9 cellular contexts compared by ENCODE assay signal in genomic region chr9:133979124-133979920, GRCh38. TPM values are rescaled to one million over a fixed set of nuclear protein-coding genes. Genes with fewer than 3 reads are reported as not detected.
DNase-seq lines count a peak whose midpoint lies in the region; ATAC-seq, FAIRE-seq and TF ChIP-seq lines count a peak whose summit lies in the region.
"Had no signal": no experiment of that assay in that cellular context is flagged by ENCODE, and none has a peak within 500 bp of the region (broad histone marks: within the 10 kb centered on the region; RNA-seq: fewer than 3 reads in every experiment).

No MANE protein-coding gene starts in this region.

- POLR2A ChIA-PET in PC-9 (lab: Charles Lee; ENCODE audit: unreplicated experiment) = no interaction called here

- H3K27ac ChIP-seq in BLaER1 treated with 17β-estradiol and CSF1 and Interleukin-3, amounts not matched to agents 10 nM and 100 nM = peak overlapping the region in 1 of 11 experiments; percentile 28; a peak in 2 of 22 replicates
- H3K27ac ChIP-seq in ectodermal cell (ENCODE audit: insufficient read depth, low read depth, low read length, poor library complexity, severe bottlenecking) (peak overlapping the region; percentile 26), PC-9 (no peak overlapping the region), uterus (no peak overlapping the region)

- H3K27me3 ChIP-seq in BLaER1 treated with 17β-estradiol and CSF1 and Interleukin-3, amounts not matched to agents 10 nM and 100 nM = no peaks in the 10 kb centered on the region
- H3K27me3 ChIP-seq in ectodermal cell (ENCODE audit: control insufficient read depth, insufficient read depth, low read length, poor library complexity, severe bottlenecking) = no peaks in the 10 kb centered on the region
- no peaks in the 10 kb centered on the region for H3K27me3 ChIP-seq in PC-9 (ENCODE audit: insufficient read depth, low read depth)
- no peaks in the 10 kb centered on the region for H3K27me3 ChIP-seq in uterus

- H3K4me3 ChIP-seq in BLaER1 treated with 17β-estradiol and CSF1 and Interleukin-3, amounts not matched to agents 10 nM and 100 nM = no peak overlapping the region
- H3K4me3 ChIP-seq in ectodermal cell (ENCODE audit: insufficient read depth, low read depth, low read length) (no peak overlapping the region), PC-9 (no peak overlapping the region), uterus (no peak overlapping the region)

- H3K9me2 ChIP-seq in PC-9 (ENCODE audit: insufficient read depth) = no peaks in the 10 kb centered on the region

- TF ChIP-seq POLR2A in H54 (IDR thresholded peaks at IDR 0.05; ENCODE audit: low read depth, low read length) (no peak), uterus (IDR thresholded peaks at IDR 0.05) (no peak)

- H4K20me1 ChIP-seq in BLaER1 treated with 17β-estradiol and CSF1 and Interleukin-3, amounts not matched to agents 10 nM and 100 nM = peaks cover 75 to 99% (median 94%) of the 10 kb centered on the region in 11 experiments; a peak in 21 of 22 replicates
- H4K20me1 ChIP-seq in PC-9 (ENCODE audit: insufficient read depth) = peaks cover 79% of the 10 kb centered on the region

- no TSS peak for BruUV-seq in PC-9 (replicated peaks; lab: Mats Ljungman, UMichigan)

- H3K9me3 ChIP-seq in BLaER1 treated with 17β-estradiol and CSF1 and Interleukin-3, amounts not matched to agents 10 nM and 100 nM (replicated peaks in 1 of 11) = no peaks in the 10 kb centered on the region
- H3K9me3 ChIP-seq in ectodermal cell (ENCODE audit: control insufficient read depth, low read length) (no peaks in the 10 kb centered on the region), PC-9 (ENCODE audit: insufficient read depth, low read depth) (no peaks in the 10 kb centered on the region), uterus (no peaks in the 10 kb centered on the region)

- H3K4me1 ChIP-seq in BLaER1 treated with 17β-estradiol and CSF1 and Interleukin-3, amounts not matched to agents 10 nM and 100 nM = peaks cover 31 to 88% (median 77%) of the 10 kb centered on the region in 10 experiments
- H3K4me1 ChIP-seq in ectodermal cell (ENCODE audit: control insufficient read depth, insufficient read depth, low read length) (peaks cover 33% of the 10 kb centered on the region), PC-9 (replicated peaks; ENCODE audit: insufficient read depth) (no peaks in the 10 kb centered on the region), uterus (peaks cover 0 to 4% of the 10 kb centered on the region in 2 donors)

- no peaks in the 10 kb centered on the region; a peak in 1 of 22 replicates for H3K36me3 ChIP-seq in BLaER1 treated with 17β-estradiol and CSF1 and Interleukin-3, amounts not matched to agents 10 nM and 100 nM
- H3K36me3 ChIP-seq in ectodermal cell (ENCODE audit: control insufficient read depth, insufficient read depth, low read length) (no peaks in the 10 kb centered on the region), PC-9 (ENCODE audit: low read depth) (no peaks in the 10 kb centered on the region), uterus (no peaks in the 10 kb centered on the region)

- DNase-seq in myocyte (ENCODE audit: low read depth) (peak; percentile 61), NCI-H510A (lab: John Stamatoyannopoulos, UW) (no peak), H54 (ENCODE audit: insufficient read length, low spot score) (no peak), PC-9 (no peak), uterus (no peak)

- H2AFZ ChIP-seq in PC-9 = no peak overlapping the region

- no peaks in the 10 kb centered on the region for H3F3A ChIP-seq in PC-9 (ENCODE audit: insufficient read depth, low read depth)

- peaks cover 48% of the 10 kb centered on the region for H3K79me2 ChIP-seq in PC-9 (ENCODE audit: low read depth)

- intact Hi-C loops in PC-9 (cut with micrococcal nuclease; ENCODE audit: unreplicated experiment) = no loop called here
- intact Hi-C loops in uterus (cut with DNase I; ENCODE audit: low total_unique reads) = no loop called here

- peak overlapping the region; percentile 28 to 94 (median 82) for H3K4me2 ChIP-seq in BLaER1 treated with 17β-estradiol and CSF1 and Interleukin-3, amounts not matched to agents 10 nM and 100 nM
- no peak overlapping the region for H3K4me2 ChIP-seq in PC-9

- no peak for FAIRE-seq in H54 (lab: Jason Lieb, UNC)
- FAIRE-seq: colon had no signal

- WGBS in ectodermal cell, 2 experiments = 77 to 78% methylated on average over 44 of the region's 44 CpGs

- CTCF ChIA-PET in PC-9 (lab: Charles Lee) = no interaction called here

- no peak for TF ChIP-seq CTCF in PC-9 (conservative IDR thresholded peaks at IDR 0.05)
- TF ChIP-seq CTCF in uterus (IDR thresholded peaks at IDR 0.05) = no peak

- peak; percentile 44 for ATAC-seq in HG02938 (IDR thresholded peaks at IDR 0.05; ENCODE audit: unreplicated experiment)

- H3K9ac ChIP-seq in BLaER1 treated with 17β-estradiol and CSF1 and Interleukin-3, amounts not matched to agents 10 nM and 100 nM = peak overlapping the region in 6 of 11 experiments; percentile 0 to 38 (median 32); a peak in 5 of 22 replicates

RNA-seq across cellular contexts. Expression of gene VAV2, which starts 12.8 kb away (rescaled TPM):
- 31.2 TPM for polyA plus RNA-seq in ectodermal cell (2013, experiment 1 of 4)
- polyA plus RNA-seq in ectodermal cell (2013, experiment 2 of 4) = 33.5 TPM
- 22.5 TPM for polyA plus RNA-seq in ectodermal cell (2013, experiment 3 of 4)
- polyA plus RNA-seq in ectodermal cell (2013, experiment 4 of 4) = 26.0 TPM
- total RNA-seq in myocyte = 7.5 and 10.4 TPM in 2 replicates
- polyA plus RNA-seq in myocyte (2012) = 20.6 TPM
- total RNA-seq in PC-9 (2021) = 36.0 and 36.5 TPM in 2 replicates
- 10 to 100 TPM in 3 of 4 donors, 1 to 10 TPM in 1; 4.7 to 42.2 (median 15.8) TPM for total RNA-seq in uterus

RNA-seq across cellular contexts. Expression of gene BRD3OS, which starts 46.0 kb away (rescaled TPM):
- 35.3 TPM for polyA plus RNA-seq in ectodermal cell (2013, experiment 1 of 4)
- 35.6 TPM for polyA plus RNA-seq in ectodermal cell (2013, experiment 2 of 4)
- 28.0 TPM for polyA plus RNA-seq in ectodermal cell (2013, experiment 3 of 4)
- polyA plus RNA-seq in ectodermal cell (2013, experiment 4 of 4) = 30.0 TPM
- total RNA-seq in myocyte = 10.5 and 13.4 TPM in 2 replicates
- polyA plus RNA-seq in myocyte (2012) = 25.6 TPM
- total RNA-seq in PC-9 (2021) = 23.7 and 26.2 TPM in 2 replicates
- total RNA-seq in uterus = 10 to 100 TPM in 2 of 4 donors, 1 to 10 TPM in 2; 7.4 to 23.9 (median 13.6) TPM
